11 cellular contexts compared by ENCODE assay signal in the genomic region with DNA sequence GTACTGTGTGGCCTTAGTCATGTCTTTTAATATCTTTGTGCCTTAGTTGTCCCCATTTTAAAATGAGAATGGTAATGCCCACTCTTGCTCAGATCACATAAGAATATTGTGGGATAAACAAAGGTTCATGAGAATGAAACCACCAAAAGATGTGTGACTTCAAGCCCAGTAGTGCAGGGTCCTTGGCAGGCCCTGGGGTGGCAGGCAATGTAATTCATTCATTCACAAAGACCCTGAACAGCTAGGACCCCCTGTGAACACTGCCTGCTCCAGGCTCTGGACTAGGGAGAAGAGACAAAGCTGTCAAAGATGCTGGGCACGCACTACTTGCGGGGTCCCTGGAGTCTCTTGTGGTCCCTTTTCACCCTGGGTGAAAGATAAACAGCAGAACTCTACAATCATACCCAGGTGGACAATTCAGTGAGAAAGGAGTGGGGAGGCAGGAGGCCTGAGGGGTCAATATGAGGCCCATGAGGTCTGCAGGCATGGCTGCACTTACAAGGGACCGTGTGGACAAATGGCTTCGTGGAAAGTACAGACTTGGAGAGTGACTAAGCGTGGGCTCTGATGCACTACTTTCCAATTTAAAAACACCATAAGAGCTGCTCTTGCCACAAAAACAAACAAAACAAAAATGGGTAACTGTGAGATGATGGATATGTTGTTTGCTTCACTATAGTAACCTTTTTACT.
DNase-seq lines count a peak whose midpoint lies in the region; ATAC-seq and TF ChIP-seq lines count a peak whose summit lies in the region.
"Had no signal": no experiment of that assay in that cellular context is flagged by ENCODE, and none has a peak within 500 bp of the region (broad histone marks: within the 10 kb centered on the region; RNA-seq: fewer than 3 reads in every experiment).

No MANE protein-coding gene starts in this region.

- ATAC-seq in activated T-cell treated with anti-CD3 and anti-CD28 coated beads, Interleukin-2, amount 50 U/mL, for 72 hours (replicated peaks in 1 of 2) = peak; percentile 75 to 78
- ATAC-seq in left lobe of liver = no peak

- H3K27ac ChIP-seq in tibial artery = peak overlapping the region; percentile 29 to 68
- H3K27ac ChIP-seq: epithelial cell of prostate had no signal

- intact Hi-C loops in activated naive CD4-positive, alpha-beta T cell treated with anti-CD3 and anti-CD28 coated beads for 36 hours (cut with micrococcal nuclease) = no loop called here
- intact Hi-C loops in tibial artery (cut with DNase I; ENCODE audit: low total_unique reads) = no loop called here

- no peaks in the 10 kb centered on the region for H3K9me3 ChIP-seq in tibial artery

- H3K27me3 Mint-ChIP-seq in activated naive CD4-positive, alpha-beta T cell treated with anti-CD3 and anti-CD28 coated beads, Interleukin-2, amount 10 ng/mL, durations not matched to agents 7 days and 5 days = peaks cover 16% of the 10 kb centered on the region
- H3K27me3 Mint-ChIP-seq in activated naive CD4-positive, alpha-beta T cell treated with anti-CD3 and anti-CD28 coated beads for 36 hours (ENCODE audit: low read depth) = no peaks in the 10 kb centered on the region
- no peaks in the 10 kb centered on the region for H3K27me3 Mint-ChIP-seq in activated T-cell treated with anti-CD3 and anti-CD28 coated beads, Interleukin-2, amount 50 U/mL, for 72 hours (ENCODE audit: low read depth)

- peaks cover 37% of the 10 kb centered on the region for H3K4me1 Mint-ChIP-seq in activated naive CD4-positive, alpha-beta T cell treated with anti-CD3 and anti-CD28 coated beads, Interleukin-2, amount 10 ng/mL, durations not matched to agents 7 days and 5 days
- peaks cover 12% of the 10 kb centered on the region for H3K4me1 Mint-ChIP-seq in activated naive CD4-positive, alpha-beta T cell treated with anti-CD3 and anti-CD28 coated beads for 36 hours (ENCODE audit: low read depth)
- peaks cover 57% of the 10 kb centered on the region for H3K4me1 Mint-ChIP-seq in activated T-cell treated with anti-CD3 and anti-CD28 coated beads, Interleukin-2, amount 50 U/mL, for 72 hours (ENCODE audit: low read depth)

- no peaks in the 10 kb centered on the region for H3K9me3 Mint-ChIP-seq in activated naive CD4-positive, alpha-beta T cell treated with anti-CD3 and anti-CD28 coated beads, Interleukin-2, amount 10 ng/mL, durations not matched to agents 7 days and 5 days
- no peaks in the 10 kb centered on the region for H3K9me3 Mint-ChIP-seq in activated naive CD4-positive, alpha-beta T cell treated with anti-CD3 and anti-CD28 coated beads for 36 hours
- no peaks in the 10 kb centered on the region for H3K9me3 Mint-ChIP-seq in activated T-cell treated with anti-CD3 and anti-CD28 coated beads, Interleukin-2, amount 50 U/mL, for 72 hours

- in situ Hi-C loops in ACHN (cut with HindIII; ENCODE audit: low pct_ligation_motif_present, low pct_unique_long_range_greater_than_20kb, low sequenced_read_pairs) = no loop called here

- H3K36me3 Mint-ChIP-seq in activated naive CD4-positive, alpha-beta T cell treated with anti-CD3 and anti-CD28 coated beads, Interleukin-2, amount 10 ng/mL, durations not matched to agents 7 days and 5 days = no peaks in the 10 kb centered on the region
- no peaks in the 10 kb centered on the region for H3K36me3 Mint-ChIP-seq in activated naive CD4-positive, alpha-beta T cell treated with anti-CD3 and anti-CD28 coated beads for 36 hours (ENCODE audit: low read depth)
- no peaks in the 10 kb centered on the region for H3K36me3 Mint-ChIP-seq in activated T-cell treated with anti-CD3 and anti-CD28 coated beads, Interleukin-2, amount 50 U/mL, for 72 hours (ENCODE audit: insufficient read depth in 2 of 2)

- CTCF ChIA-PET in activated naive CD4-positive, alpha-beta T cell treated with anti-CD3 and anti-CD28 coated beads, Interleukin-2, amount 10 ng/mL, durations not matched to agents 7 days and 5 days (lab: Charles Lee) = interaction anchor here (1.1 kb wide), 1 partner anchor 28 kb away, joined by 3 read pairs; no protein-coding TSS in a partner anchor
- CTCF ChIA-PET in activated naive CD4-positive, alpha-beta T cell treated with anti-CD3 and anti-CD28 coated beads for 36 hours (lab: Charles Lee) = interaction anchor here (0.6 to 1.1 kb wide), 3 partner anchors 17 to 1655 kb away, joined by 3 to 4 read pairs (median 3); no protein-coding TSS in a partner anchor

- peak overlapping the region; percentile 84 for H3K27ac Mint-ChIP-seq in activated naive CD4-positive, alpha-beta T cell treated with anti-CD3 and anti-CD28 coated beads, Interleukin-2, amount 10 ng/mL, durations not matched to agents 7 days and 5 days
- no peak overlapping the region for H3K27ac Mint-ChIP-seq in activated naive CD4-positive, alpha-beta T cell treated with anti-CD3 and anti-CD28 coated beads for 36 hours
- H3K27ac Mint-ChIP-seq in activated T-cell treated with anti-CD3 and anti-CD28 coated beads, Interleukin-2, amount 50 U/mL, for 72 hours = peak overlapping the region; percentile 83

- H3K4me1 ChIP-seq in tibial artery = peaks cover 0 to 43% (median 24%) of the 10 kb centered on the region in 4 donors

- no peak for DNase-seq in activated naive CD4-positive, alpha-beta T cell treated with anti-CD3 and anti-CD28 coated beads, Interleukin-2, amount 10 ng/mL, durations not matched to agents 7 days and 5 days
- no peak for DNase-seq in activated naive CD4-positive, alpha-beta T cell treated with anti-CD3 and anti-CD28 coated beads for 36 hours
- DNase-seq in activated T-cell treated with anti-CD3 and anti-CD28 coated beads, Interleukin-2, amount 50 U/mL, for 72 hours = peak; percentile 43 to 47
- DNase-seq in left lobe of liver (ENCODE audit: low spot score) (peak; percentile 33), tibial artery (peak; percentile 18 to 62), ACHN (no peak), NCI-H2227 (lab: John Stamatoyannopoulos, UW; ENCODE audit: unreplicated experiment) (no peak), putamen (ENCODE audit: low spot score) (no peak)
- DNase-seq: activated gamma-delta T cell, NCI-H446 treated with DMSO at 0.1 percent for 48 hours had no signal

- H3K4me3 Mint-ChIP-seq in activated naive CD4-positive, alpha-beta T cell treated with anti-CD3 and anti-CD28 coated beads, Interleukin-2, amount 10 ng/mL, durations not matched to agents 7 days and 5 days = no peak overlapping the region
- no peak overlapping the region for H3K4me3 Mint-ChIP-seq in activated naive CD4-positive, alpha-beta T cell treated with anti-CD3 and anti-CD28 coated beads for 36 hours
- H3K4me3 Mint-ChIP-seq in activated T-cell treated with anti-CD3 and anti-CD28 coated beads, Interleukin-2, amount 50 U/mL, for 72 hours = peak overlapping the region; percentile 28 to 54

- H3K4me3 ChIP-seq in tibial artery = no peak overlapping the region

- H3K36me3 ChIP-seq in tibial artery = peaks cover 7 to 28% (median 28%) of the 10 kb centered on the region in 3 donors

- H3K27me3 ChIP-seq in tibial artery = no peaks in the 10 kb centered on the region

- TF ChIP-seq CTCF in tibial artery (IDR thresholded peaks at IDR 0.05) = no peak

Comparison
In these comparisons a context has a peak if more than half of its experiments do, and no peak if none do; other contexts are left out.
1. DNase-seq: peak in activated T-cell treated with anti-CD3 and anti-CD28 coated beads, Interleukin-2, amount 50 U/mL, for 72 hours (2 of 2), left lobe of liver (single experiment) and tibial artery (2 of 2); none in activated naive CD4-positive, alpha-beta T cell treated with anti-CD3 and anti-CD28 coated beads, Interleukin-2, amount 10 ng/mL, durations not matched to agents 7 days and 5 days (single experiment), activated naive CD4-positive, alpha-beta T cell treated with anti-CD3 and anti-CD28 coated beads for 36 hours (single experiment), ACHN (single experiment), NCI-H2227 (single experiment) and putamen (single experiment).
2. H3K4me3 Mint-ChIP-seq: peak in activated T-cell treated with anti-CD3 and anti-CD28 coated beads, Interleukin-2, amount 50 U/mL, for 72 hours (2 of 2); none in activated naive CD4-positive, alpha-beta T cell treated with anti-CD3 and anti-CD28 coated beads, Interleukin-2, amount 10 ng/mL, durations not matched to agents 7 days and 5 days (single experiment) and activated naive CD4-positive, alpha-beta T cell treated with anti-CD3 and anti-CD28 coated beads for 36 hours (single experiment).